In genomic region chr17:37570527-37571093, GRCh38 we compare ENCODE assay signal across 8 cellular contexts. TPM values are rescaled to one million over a fixed set of nuclear protein-coding genes. Genes with fewer than 3 reads are reported as not detected.
DNase-seq lines count a peak whose midpoint lies in the region; ATAC-seq, FAIRE-seq and TF ChIP-seq lines count a peak whose summit lies in the region.

No MANE protein-coding gene starts in this region.

- no peak overlapping the region for H3K27ac ChIP-seq in C4-2B
- no peak overlapping the region for H3K27ac ChIP-seq in GM23338 (ENCODE audit: low read depth)
- H3K27ac ChIP-seq in astrocyte (ENCODE audit: low read depth, low read length), result no peak overlapping the region

- ATAC-seq in GM23338 (peak; percentile 98), GM19455 (IDR thresholded peaks at IDR 0.05; ENCODE audit: unreplicated experiment) (no peak)

- H3K4me2 ChIP-seq in GM23338, result no peak overlapping the region
- H3K4me2 ChIP-seq in astrocyte (ENCODE audit: low read length), result no peak overlapping the region

- H3K79me2 ChIP-seq in GM23338 (replicated peaks; ENCODE audit: insufficient read depth) (no peaks in the 10 kb centered on the region), astrocyte (ENCODE audit: insufficient read depth, low read length) (no peaks in the 10 kb centered on the region)

- H3K36me3 ChIP-seq in GM23338 (ENCODE audit: insufficient read depth) (peaks cover 28% of the 10 kb centered on the region; the same call in 1 of the 2 replicates), NT2/D1 (ENCODE audit: insufficient read depth, insufficient read length, low read length) (peaks cover 47% of the 10 kb centered on the region), astrocyte (ENCODE audit: insufficient read depth, low read length) (peaks cover 44% of the 10 kb centered on the region)

- peaks cover 1% of the 10 kb centered on the region for H3K27me3 Mint-ChIP-seq in GM23338 (ENCODE audit: insufficient read depth, low read depth, poor library complexity)
- H3K27me3 Mint-ChIP-seq in astrocyte (ENCODE audit: low read depth, unreplicated experiment), result no peaks in the 10 kb centered on the region

- H3K9me3 ChIP-seq in NT2/D1 (ENCODE audit: insufficient read depth, low read length) (peaks cover 9% of the 10 kb centered on the region; the same call in 1 of the 2 replicates), astrocyte (ENCODE audit: insufficient read depth, low read depth, low read length) (no peaks in the 10 kb centered on the region)

- DNase-seq in GM23338 (ENCODE audit: low spot score), result peak; percentile 83
- peak; percentile 46 for DNase-seq in NT2/D1 (ENCODE audit: low read depth, low spot score)
- peak; percentile 51 for DNase-seq in astrocyte (ENCODE audit: low read depth)
- peak; percentile 36 for DNase-seq in iPS DF 4.7 (ENCODE audit: extremely low read depth, low spot score)
- DNase-seq in stimulated activated CD8-positive, alpha-beta memory T cell treated with anti-CD3 and anti-CD28 coated beads, Interleukin-15, amount 100 ng/mL, for 48 hours (ENCODE audit: low read depth in 2 of 2), result peak; percentile 7 to 19
- no peak for DNase-seq in GF-D8 (lab: John Stamatoyannopoulos, UW)

- H3K27me3 ChIP-seq in GM23338 (ENCODE audit: insufficient read depth) (no peaks in the 10 kb centered on the region), NT2/D1 (ENCODE audit: insufficient read depth, insufficient read length) (no peaks in the 10 kb centered on the region), astrocyte (ENCODE audit: insufficient read depth, low read length) (no peaks in the 10 kb centered on the region)

- H4K20me1 ChIP-seq in GM23338 (replicated peaks; ENCODE audit: insufficient read depth) (no peaks in the 10 kb centered on the region), astrocyte (ENCODE audit: insufficient read depth, low read length) (peaks cover 3% of the 10 kb centered on the region)

- no peak for FAIRE-seq in astrocyte (lab: Jason Lieb, UNC)

- H2AFZ ChIP-seq in GM23338, result no peak overlapping the region
- H2AFZ ChIP-seq in astrocyte (ENCODE audit: low read depth, low read length), result no peak overlapping the region

- no peaks in the 10 kb centered on the region for H3K4me1 Mint-ChIP-seq in GM23338
- no peaks in the 10 kb centered on the region for H3K4me1 Mint-ChIP-seq in astrocyte (ENCODE audit: low read depth, unreplicated experiment)

- H3K4me3 Mint-ChIP-seq in GM23338 (no peak overlapping the region), astrocyte (ENCODE audit: unreplicated experiment) (no peak overlapping the region)

- no peaks in the 10 kb centered on the region for H3F3A ChIP-seq in GM23338 (replicated peaks; ENCODE audit: low read depth)

- H3K4me3 ChIP-seq in GM23338 (no peak overlapping the region), NT2/D1 (ENCODE audit: insufficient read length, low read depth) (no peak overlapping the region), astrocyte (ENCODE audit: insufficient read depth, low read depth, low read length) (no peak overlapping the region)

- H3K9me3 Mint-ChIP-seq in GM23338 (no peaks in the 10 kb centered on the region; the same call in 2 of the 3 replicates), astrocyte (ENCODE audit: unreplicated experiment) (peaks cover 3% of the 10 kb centered on the region)

- H3K4me1 ChIP-seq in GM23338 (ENCODE audit: insufficient read depth) (no peaks in the 10 kb centered on the region), NT2/D1 (ENCODE audit: insufficient read depth, insufficient read length) (no peaks in the 10 kb centered on the region), astrocyte (ENCODE audit: insufficient read depth, low read length) (peaks cover 4% of the 10 kb centered on the region)

- H3K9me2 ChIP-seq in GM23338 (ENCODE audit: insufficient read depth), result no peaks in the 10 kb centered on the region

- no peak overlapping the region for H3K9ac ChIP-seq in NT2/D1 (ENCODE audit: insufficient read length, low read depth)
- H3K9ac ChIP-seq in astrocyte (ENCODE audit: low read length), result no peak overlapping the region

- peaks cover 51% of the 10 kb centered on the region for H3K36me3 Mint-ChIP-seq in GM23338 (ENCODE audit: low read depth)
- peaks cover 16% of the 10 kb centered on the region for H3K36me3 Mint-ChIP-seq in astrocyte (ENCODE audit: low read depth, unreplicated experiment)

- H3K27ac Mint-ChIP-seq in GM23338 (no peak overlapping the region), astrocyte (ENCODE audit: unreplicated experiment) (no peak overlapping the region)

- TF ChIP-seq CTCF in C4-2B (conservative IDR thresholded peaks at IDR 0.05), result peak; percentile 77
- TF ChIP-seq CTCF in GM23338 (conservative IDR thresholded peaks at IDR 0.05; ENCODE audit: low read depth in 2 of 2), result peak; percentile 82 to 88
- peak; percentile 51 for TF ChIP-seq CTCF in astrocyte (IDR thresholded peaks at IDR 0.05; ENCODE audit: insufficient read depth, low read depth, low read length)

TF ChIP-seq in GM23338, 12 proteins besides CTCF, POLR2A, EP300 and RAD21 (continues in another document):
- TF ChIP-seq, protein P1, sequence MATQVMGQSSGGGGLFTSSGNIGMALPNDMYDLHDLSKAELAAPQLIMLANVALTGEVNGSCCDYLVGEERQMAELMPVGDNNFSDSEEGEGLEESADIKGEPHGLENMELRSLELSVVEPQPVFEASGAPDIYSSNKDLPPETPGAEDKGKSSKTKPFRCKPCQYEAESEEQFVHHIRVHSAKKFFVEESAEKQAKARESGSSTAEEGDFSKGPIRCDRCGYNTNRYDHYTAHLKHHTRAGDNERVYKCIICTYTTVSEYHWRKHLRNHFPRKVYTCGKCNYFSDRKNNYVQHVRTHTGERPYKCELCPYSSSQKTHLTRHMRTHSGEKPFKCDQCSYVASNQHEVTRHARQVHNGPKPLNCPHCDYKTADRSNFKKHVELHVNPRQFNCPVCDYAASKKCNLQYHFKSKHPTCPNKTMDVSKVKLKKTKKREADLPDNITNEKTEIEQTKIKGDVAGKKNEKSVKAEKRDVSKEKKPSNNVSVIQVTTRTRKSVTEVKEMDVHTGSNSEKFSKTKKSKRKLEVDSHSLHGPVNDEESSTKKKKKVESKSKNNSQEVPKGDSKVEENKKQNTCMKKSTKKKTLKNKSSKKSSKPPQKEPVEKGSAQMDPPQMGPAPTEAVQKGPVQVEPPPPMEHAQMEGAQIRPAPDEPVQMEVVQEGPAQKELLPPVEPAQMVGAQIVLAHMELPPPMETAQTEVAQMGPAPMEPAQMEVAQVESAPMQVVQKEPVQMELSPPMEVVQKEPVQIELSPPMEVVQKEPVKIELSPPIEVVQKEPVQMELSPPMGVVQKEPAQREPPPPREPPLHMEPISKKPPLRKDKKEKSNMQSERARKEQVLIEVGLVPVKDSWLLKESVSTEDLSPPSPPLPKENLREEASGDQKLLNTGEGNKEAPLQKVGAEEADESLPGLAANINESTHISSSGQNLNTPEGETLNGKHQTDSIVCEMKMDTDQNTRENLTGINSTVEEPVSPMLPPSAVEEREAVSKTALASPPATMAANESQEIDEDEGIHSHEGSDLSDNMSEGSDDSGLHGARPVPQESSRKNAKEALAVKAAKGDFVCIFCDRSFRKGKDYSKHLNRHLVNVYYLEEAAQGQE (IDR thresholded peaks at IDR 0.05; ENCODE audit: unreplicated experiment), result no peak
- TF ChIP-seq ZNF331 (CRISPR knock-in tag; IDR thresholded peaks at IDR 0.05; ENCODE audit: low read depth), result no peak
- TF ChIP-seq STAT1 (IDR thresholded peaks at IDR 0.05; ENCODE audit: unreplicated experiment), result no peak
- no peak for TF ChIP-seq POLR2AphosphoS5 (IDR thresholded peaks at IDR 0.05; ENCODE audit: low read depth)
- TF ChIP-seq ZNF114 (CRISPR knock-in tag; IDR thresholded peaks at IDR 0.05), result no peak
- no peak for TF ChIP-seq EZH2phosphoT487 (IDR thresholded peaks at IDR 0.05; ENCODE audit: unreplicated experiment)

RNA-seq across cellular contexts. Expression of gene SYNRG, which starts 38.6 kb away (rescaled TPM):
- total RNA-seq in GM23338 (2014; rRNA removed; shearing (Covaris generic)), result 15.4 and 18.6 TPM in 2 replicates
- polyA plus RNA-seq in GM23338 (2016; fragmentation: Nextera tagmentation; extraction: Ambion mirVana), result 17.3 and 22.6 TPM in 2 replicates
- total RNA-seq in astrocyte, result 31.1 and 31.3 TPM in 2 replicates
